Comparison of ENCODE assay signal across 1 cellular context in genomic region chr10:105183506-105183905, GRCh38.
TF ChIP-seq lines count a peak whose summit lies in the region.

No MANE protein-coding gene starts in this region.

TF ChIP-seq in GM23338, 12 proteins besides CTCF, POLR2A, EP300 and RAD21 (continued from another document):
- TF ChIP-seq REST (IDR thresholded peaks at IDR 0.05; ENCODE audit: unreplicated experiment): no peak
- no peak for TF ChIP-seq JUNB (IDR thresholded peaks at IDR 0.05; ENCODE audit: unreplicated experiment)
- no peak for TF ChIP-seq ZNF114 (CRISPR knock-in tag; IDR thresholded peaks at IDR 0.05)
- TF ChIP-seq CREB1 (CRISPR knock-in tag; IDR thresholded peaks at IDR 0.05; ENCODE audit: low read depth): no peak
